ENCODE assay signal across 8 cellular contexts in genomic region chr12:8240340-8241114, GRCh38. TPM values are rescaled to one million over a fixed set of nuclear protein-coding genes. Genes with fewer than 3 reads are reported as not detected.
A peak's percentile ranks its signal among the peaks of the same experiment; 100 is the strongest.
DNase-seq lines count a peak whose midpoint lies in the region; ATAC-seq and TF ChIP-seq lines count a peak whose summit lies in the region.
"Not testable (repeated sequence)": the region's sequence is repeated elsewhere in the genome, so short reads cannot be mapped to it uniquely, and the experiment has no call there.
"Had no signal": no experiment of that assay in that cellular context is flagged by ENCODE, and none has a peak within 500 bp of the region (broad histone marks: within the 10 kb centered on the region; RNA-seq: fewer than 3 reads in every experiment).

No MANE protein-coding gene starts in this region.

- H3K36me3 ChIP-seq in body of pancreas (replicated peaks in 1 of 2; ENCODE audit: insufficient read depth in 1 of 2, low read depth in 2 of 2) = not testable (repeated sequence)

- DNase-seq in CD4-positive, alpha-beta T cell; activated T-helper 1 cell treated with anti-CD3 and anti-CD28 coated beads, Interleukin-12 subunit alpha, Interleukin-12 subunit beta, Interleukin-2, Interleukin-4 antibody, amounts not matched to agents 30 ng/mL and 10 ng/mL and 1 ng/mL, durations not matched to agents 14 hours and 24 hours and 36 hours (ENCODE audit: low spot score); nephron progenitor cell: not testable (repeated sequence)
- DNase-seq in M059J (ENCODE audit: low read depth) (peak; percentile 22), body of pancreas (peak; percentile 42 to 80 (median 54))
- DNase-seq in activated CD4-positive, alpha-beta T cell treated with anti-CD3 and anti-CD28 coated beads for 36 hours = peak; percentile 37
- DNase-seq in stimulated activated CD4-positive, alpha-beta T cell treated with anti-CD3 and anti-CD28 coated beads, Interleukin-4, amount 100 ng/mL, for 1 hour = peak; percentile 32

- TF ChIP-seq CTCF in CD4-positive, alpha-beta T cell (IDR thresholded peaks at IDR 0.05); body of pancreas (IDR thresholded peaks at IDR 0.05); nephron progenitor cell (IDR thresholded peaks at IDR 0.05): not testable (repeated sequence)

- peaks cover 18% of the 10 kb centered on the region for H3K4me1 Mint-ChIP-seq in CD4-positive, alpha-beta T cell (ENCODE audit: low read depth)
- H3K4me1 Mint-ChIP-seq in activated CD4-positive, alpha-beta T cell treated with anti-CD3 and anti-CD28 coated beads for 36 hours = peaks cover 21% of the 10 kb centered on the region
- peaks cover 15% of the 10 kb centered on the region for H3K4me1 Mint-ChIP-seq in activated T-helper 1 cell treated with anti-CD3 and anti-CD28 coated beads, Interleukin-12 subunit alpha, Interleukin-12 subunit beta, Interleukin-2, Interleukin-4 antibody, amounts not matched to agents 30 ng/mL and 10 ng/mL and 1 ng/mL, durations not matched to agents 14 hours and 24 hours and 36 hours (ENCODE audit: low read depth)
- H3K4me1 Mint-ChIP-seq in nephron progenitor cell = peaks cover 13% of the 10 kb centered on the region

- H3K27ac ChIP-seq in CD4-positive, alpha-beta T cell (ENCODE audit: low read depth, low read length) = not testable (repeated sequence)
- H3K27ac ChIP-seq in body of pancreas = peak overlapping the region in 3 of 4 donors; percentile 45 to 88 (median 62)

- WGBS in body of pancreas, 2 donors = 40 to 52% methylated on average over 9 to 13 of the region's 13 CpGs

- not testable (repeated sequence) for H3K27me3 ChIP-seq in CD4-positive, alpha-beta T cell (ENCODE audit: control insufficient read depth, insufficient read depth, low read length); body of pancreas

- not testable (repeated sequence) for H3K27me3 Mint-ChIP-seq in CD4-positive, alpha-beta T cell; activated CD4-positive, alpha-beta T cell treated with anti-CD3 and anti-CD28 coated beads for 36 hours; activated T-helper 1 cell treated with anti-CD3 and anti-CD28 coated beads, Interleukin-12 subunit alpha, Interleukin-12 subunit beta, Interleukin-2, Interleukin-4 antibody, amounts not matched to agents 30 ng/mL and 10 ng/mL and 1 ng/mL, durations not matched to agents 14 hours and 24 hours and 36 hours (ENCODE audit: insufficient read depth); nephron progenitor cell (ENCODE audit: low read depth, poor library complexity)

- H3K27ac Mint-ChIP-seq in CD4-positive, alpha-beta T cell; activated CD4-positive, alpha-beta T cell treated with anti-CD3 and anti-CD28 coated beads for 36 hours; activated T-helper 1 cell treated with anti-CD3 and anti-CD28 coated beads, Interleukin-12 subunit alpha, Interleukin-12 subunit beta, Interleukin-2, Interleukin-4 antibody, amounts not matched to agents 30 ng/mL and 10 ng/mL and 1 ng/mL, durations not matched to agents 14 hours and 24 hours and 36 hours: not testable (repeated sequence)
- H3K27ac Mint-ChIP-seq in nephron progenitor cell = peak overlapping the region; percentile 70

- not testable (repeated sequence) for ATAC-seq in CD4-positive, alpha-beta T cell (ENCODE audit: poor library complexity); activated CD4-positive, alpha-beta T cell treated with anti-CD3 and anti-CD28 coated beads for 36 hours; body of pancreas

- POLR2A ChIA-PET in CD4-positive, alpha-beta T cell (lab: Charles Lee); activated CD4-positive, alpha-beta T cell treated with anti-CD3 and anti-CD28 coated beads for 36 hours (lab: Charles Lee): not testable (repeated sequence)

- CTCF ChIA-PET in CD4-positive, alpha-beta T cell (lab: Charles Lee); activated CD4-positive, alpha-beta T cell treated with anti-CD3 and anti-CD28 coated beads for 36 hours (lab: Charles Lee): not testable (repeated sequence)

- H3K4me3 Mint-ChIP-seq in CD4-positive, alpha-beta T cell = peak overlapping the region; percentile 51
- not testable (repeated sequence) for H3K4me3 Mint-ChIP-seq in activated CD4-positive, alpha-beta T cell treated with anti-CD3 and anti-CD28 coated beads for 36 hours; nephron progenitor cell
- H3K4me3 Mint-ChIP-seq in activated T-helper 1 cell treated with anti-CD3 and anti-CD28 coated beads, Interleukin-12 subunit alpha, Interleukin-12 subunit beta, Interleukin-2, Interleukin-4 antibody, amounts not matched to agents 30 ng/mL and 10 ng/mL and 1 ng/mL, durations not matched to agents 14 hours and 24 hours and 36 hours = peak overlapping the region; percentile 5

- peaks cover 12% of the 10 kb centered on the region for H3K36me3 Mint-ChIP-seq in CD4-positive, alpha-beta T cell (ENCODE audit: low read depth)
- not testable (repeated sequence) for H3K36me3 Mint-ChIP-seq in activated CD4-positive, alpha-beta T cell treated with anti-CD3 and anti-CD28 coated beads for 36 hours (ENCODE audit: low read depth); activated T-helper 1 cell treated with anti-CD3 and anti-CD28 coated beads, Interleukin-12 subunit alpha, Interleukin-12 subunit beta, Interleukin-2, Interleukin-4 antibody, amounts not matched to agents 30 ng/mL and 10 ng/mL and 1 ng/mL, durations not matched to agents 14 hours and 24 hours and 36 hours (ENCODE audit: low read depth); nephron progenitor cell (ENCODE audit: low read depth)

- not testable (repeated sequence) for TF ChIP-seq POLR2A in body of pancreas (IDR thresholded peaks at IDR 0.05)

- intact Hi-C loops in CD4-positive, alpha-beta T cell (cut with DNase I, micrococcal nuclease) = loop anchor here in 1 of 2 experiments (10.0 kb wide), 1 partner anchor 674 kb away; the partner anchor contains the start of gene PHC1
- intact Hi-C loops in activated CD4-positive, alpha-beta T cell treated with anti-CD3 and anti-CD28 coated beads for 36 hours (cut with DNase I, micrococcal nuclease) = loop anchor here (5.0 to 10.0 kb wide), 4 partner anchors 303 to 1053 kb away; partner anchors contain the start of genes M6PR (in 1 of the 2), PEX5 (in 1 of the 2), RIMKLB (in 1 of the 2) and SLC2A3 (in 1 of the 2)
- intact Hi-C loops in activated T-helper 1 cell treated with anti-CD3 and anti-CD28 coated beads, Interleukin-12 subunit alpha, Interleukin-12 subunit beta, Interleukin-2, Interleukin-4 antibody, amounts not matched to agents 30 ng/mL and 10 ng/mL and 1 ng/mL, durations not matched to agents 14 hours and 24 hours and 36 hours (cut with micrococcal nuclease) = loop anchor here (5.0 kb wide), 1 partner anchor 1407 kb away; no protein-coding TSS in a partner anchor
- intact Hi-C loops in body of pancreas (cut with DNase I) = not testable (repeated sequence)

- not testable (repeated sequence) for H3K4me3 ChIP-seq in body of pancreas

- not testable (repeated sequence) for H3K9me3 Mint-ChIP-seq in CD4-positive, alpha-beta T cell; activated CD4-positive, alpha-beta T cell treated with anti-CD3 and anti-CD28 coated beads for 36 hours (ENCODE audit: low read depth); activated T-helper 1 cell treated with anti-CD3 and anti-CD28 coated beads, Interleukin-12 subunit alpha, Interleukin-12 subunit beta, Interleukin-2, Interleukin-4 antibody, amounts not matched to agents 30 ng/mL and 10 ng/mL and 1 ng/mL, durations not matched to agents 14 hours and 24 hours and 36 hours; nephron progenitor cell

- H3K4me1 ChIP-seq in body of pancreas = peaks cover 18% of the 10 kb centered on the region

- H3K9me3 ChIP-seq in CD4-positive, alpha-beta T cell (ENCODE audit: control insufficient read depth, low read length); body of pancreas: not testable (repeated sequence)

RNA-seq across cellular contexts. Expression of gene FAM90A1, which starts 13.1 kb away (rescaled TPM):
- under 1 TPM; 0.30 to 0.47 TPM for total RNA-seq in CD4-positive, alpha-beta T cell
- total RNA-seq in M059J (2014; rRNA removed; shearing (Covaris generic)) = 0.07 TPM in 1 of 2 replicates, not detected in the other
- under 1 TPM; 0.32 to 0.33 TPM for total RNA-seq in activated CD4-positive, alpha-beta T cell treated with anti-CD3 and anti-CD28 coated beads for 36 hours
- 0.15 and 0.36 TPM in 2 replicates for total RNA-seq in activated T-helper 1 cell treated with anti-CD3 and anti-CD28 coated beads, Interleukin-12 subunit alpha, Interleukin-12 subunit beta, Interleukin-2, Interleukin-4 antibody, amounts not matched to agents 30 ng/mL and 10 ng/mL and 1 ng/mL, durations not matched to agents 14 hours and 24 hours and 36 hours
- under 1 TPM in 1 of 2 donors, not detected in 1; 0.26 TPM for total RNA-seq in body of pancreas
- total RNA-seq: A172 had no signal
